ENCODE assay signal across 8 cellular contexts in the genomic region with DNA sequence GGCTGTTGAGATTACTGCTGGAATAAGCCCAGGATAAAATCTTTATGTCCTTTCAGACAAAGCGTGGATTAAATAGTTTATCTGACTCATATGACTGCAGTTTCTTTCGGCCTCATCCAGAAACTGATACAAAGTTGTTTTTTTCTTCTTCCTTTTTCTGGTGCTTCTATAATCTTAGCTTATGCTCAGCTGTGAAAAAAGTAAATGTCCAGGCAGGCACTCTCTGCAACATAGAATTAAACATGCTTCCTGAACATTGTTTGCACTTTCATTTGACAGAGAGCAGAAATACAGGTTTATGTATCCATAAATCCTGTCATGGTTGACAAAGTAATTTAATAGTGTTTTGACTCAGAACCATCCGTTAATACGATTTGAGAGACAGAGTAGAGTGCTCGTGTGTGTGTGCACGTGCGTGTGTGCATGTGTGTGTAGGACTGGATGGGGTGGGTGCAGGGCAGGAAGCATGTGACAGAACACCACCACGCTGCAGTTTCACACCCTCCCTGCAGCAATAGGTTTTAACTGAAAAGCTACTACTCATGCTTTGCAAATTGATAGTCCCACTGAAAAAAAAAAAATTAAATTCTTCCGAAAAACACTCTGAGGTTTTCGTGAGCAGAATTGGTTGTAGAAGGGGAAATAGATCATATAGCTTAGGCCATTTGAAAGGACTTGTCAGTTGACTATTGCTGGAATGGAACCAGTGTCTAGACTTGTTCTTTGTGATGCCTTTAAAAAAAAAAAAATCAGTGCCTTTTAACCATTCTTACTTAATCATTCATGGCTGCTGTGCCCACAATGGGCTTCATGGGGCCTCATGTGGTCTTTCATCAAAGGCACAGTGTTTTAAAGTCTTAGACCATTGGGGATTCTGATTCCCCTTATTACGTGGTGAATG.
A peak's percentile ranks its signal among the peaks of the same experiment; 100 is the strongest.
DNase-seq lines count a peak whose midpoint lies in the region; ATAC-seq lines count a peak whose summit lies in the region.

No MANE protein-coding gene starts in this region.

- intact Hi-C loops in right cardiac atrium (cut with DNase I), result loop anchor here in 1 of 4 donors (10.0 kb wide), 1 partner anchor 49 kb away; no protein-coding TSS in a partner anchor

- H3K4me3 ChIP-seq in right cardiac atrium (ENCODE audit: low read length) (no peak overlapping the region), MG63 (no peak overlapping the region)

- DNase-seq in SIG-M5 treated with dmso at 0.1 percent for 504 hours (lab: John Stamatoyannopoulos, UW; ENCODE audit: unreplicated experiment) (peak; percentile 45), SIG-M5 (lab: John Stamatoyannopoulos, UW) (no peak), NCI-H774 (lab: John Stamatoyannopoulos, UW) (peak; percentile 8), right cardiac atrium (peak in 2 of 3 donors; percentile 68 to 76), MG63 (no peak)
- DNase-seq in stimulated activated CD4-positive, alpha-beta T cell treated with anti-CD3 and anti-CD28 coated beads, Interleukin-2, amount 100 ng/mL, for 4 hours (ENCODE audit: low read depth), result peak; percentile 39

- peaks cover 42% of the 10 kb centered on the region for H3K4me1 Mint-ChIP-seq in activated T-helper 17 cell treated with anti-CD3 and anti-CD28 coated beads, Interleukin-2, amount 50 U/mL, for 72 hours

- 16% methylated on average over 11 of the region's 11 CpGs for WGBS in right cardiac atrium

- H3K4me3 Mint-ChIP-seq in activated T-helper 17 cell treated with anti-CD3 and anti-CD28 coated beads, Interleukin-2, amount 50 U/mL, for 72 hours, result peak overlapping the region; percentile 82

- H3K27me3 ChIP-seq in right cardiac atrium (ENCODE audit: control insufficient read depth, insufficient read depth) (no peaks in the 10 kb centered on the region), MG63 (no peaks in the 10 kb centered on the region)

- H3K9me3 Mint-ChIP-seq in activated T-helper 17 cell treated with anti-CD3 and anti-CD28 coated beads, Interleukin-2, amount 50 U/mL, for 72 hours, result no peaks in the 10 kb centered on the region

- peak; percentile 88 for ATAC-seq in HG03097 (IDR thresholded peaks at IDR 0.05; ENCODE audit: low FRiP score, unreplicated experiment)
- ATAC-seq in activated T-helper 17 cell treated with anti-CD3 and anti-CD28 coated beads, Interleukin-2, amount 50 U/mL, for 72 hours (replicated peaks), result peak; percentile 93
- ATAC-seq in right cardiac atrium, result peak; percentile 67 to 71

- H3K9me3 ChIP-seq in right cardiac atrium (ENCODE audit: control insufficient read depth, low read length), result no peaks in the 10 kb centered on the region
- H3K9me3 ChIP-seq in MG63, result no peaks in the 10 kb centered on the region

- no peak overlapping the region for H3K27ac ChIP-seq in right cardiac atrium (ENCODE audit: low read length)

- H3K27me3 Mint-ChIP-seq in activated T-helper 17 cell treated with anti-CD3 and anti-CD28 coated beads, Interleukin-2, amount 50 U/mL, for 72 hours, result no peaks in the 10 kb centered on the region

- no peaks in the 10 kb centered on the region for H3K36me3 ChIP-seq in MG63

- H3K4me1 ChIP-seq in right cardiac atrium (ENCODE audit: control insufficient read depth, insufficient read depth, low read length), result peaks cover 5% of the 10 kb centered on the region

- H3K36me3 Mint-ChIP-seq in activated T-helper 17 cell treated with anti-CD3 and anti-CD28 coated beads, Interleukin-2, amount 50 U/mL, for 72 hours (ENCODE audit: low read depth), result peaks cover 21% of the 10 kb centered on the region

- H3K27ac Mint-ChIP-seq in activated T-helper 17 cell treated with anti-CD3 and anti-CD28 coated beads, Interleukin-2, amount 50 U/mL, for 72 hours, result peak overlapping the region; percentile 94

Comparison
In these comparisons a context has a peak if more than half of its experiments do, and no peak if none do; other contexts are left out.
1. DNase-seq: peak in SIG-M5 treated with dmso at 0.1 percent for 504 hours (single experiment), NCI-H774 (single experiment), right cardiac atrium (2 of 3) and stimulated activated CD4-positive, alpha-beta T cell treated with anti-CD3 and anti-CD28 coated beads, Interleukin-2, amount 100 ng/mL, for 4 hours (single experiment); none in SIG-M5 (single experiment) and MG63 (single experiment).
2. Peak in every context shown above with its lines, with median percentiles within 50 percentile points of each other: ATAC-seq.